9 cellular contexts compared by ENCODE assay signal in the genomic region with DNA sequence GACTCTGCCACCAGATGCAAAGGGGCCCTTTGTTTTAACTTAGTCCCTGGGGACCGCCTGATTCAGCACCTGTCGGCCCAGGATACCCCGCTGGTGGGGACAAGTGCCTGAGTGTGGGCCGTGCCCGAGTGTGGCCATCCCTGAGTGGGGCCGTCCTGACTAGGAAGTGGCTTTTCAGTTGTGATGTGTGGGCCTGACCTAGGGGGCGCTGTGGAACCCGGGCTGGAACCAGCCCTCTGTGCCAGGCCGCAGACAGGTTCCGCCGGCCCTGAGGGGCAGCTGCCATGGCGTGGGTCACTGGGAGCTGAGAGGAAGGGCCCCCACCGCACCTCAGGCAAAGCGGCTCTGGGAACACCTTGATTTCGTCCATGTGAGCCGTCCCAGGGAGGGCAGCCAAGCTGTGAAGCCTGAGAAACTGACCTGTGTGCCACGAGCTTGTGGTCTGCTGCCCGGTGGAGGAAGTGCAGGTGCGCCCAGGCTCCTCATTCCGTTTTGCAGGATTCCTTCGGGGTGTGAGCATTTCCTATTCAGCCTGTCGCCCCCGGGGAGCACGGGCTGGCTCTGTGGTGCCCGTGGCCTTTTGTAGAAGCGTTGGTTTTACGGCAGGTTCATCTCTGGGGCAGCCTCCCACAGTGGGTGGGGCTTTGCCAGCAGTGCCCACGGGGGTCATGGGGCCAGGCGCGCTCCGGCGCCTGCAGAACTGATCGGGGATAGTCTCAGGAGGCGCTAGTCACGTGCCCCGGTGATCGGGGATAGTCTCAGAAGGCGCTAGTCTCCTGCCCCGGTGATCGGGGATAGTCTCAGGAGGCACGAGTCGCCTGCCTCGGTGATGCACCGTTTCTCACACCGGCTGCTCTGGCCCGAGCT. TPM values are rescaled to one million over a fixed set of nuclear protein-coding genes. Genes with fewer than 3 reads are reported as not detected.
A peak's percentile ranks its signal among the peaks of the same experiment; 100 is the strongest.
DNase-seq lines count a peak whose midpoint lies in the region; ATAC-seq, FAIRE-seq and TF ChIP-seq lines count a peak whose summit lies in the region.
"Had no signal": no experiment of that assay in that cellular context is flagged by ENCODE, and none has a peak within 500 bp of the region (broad histone marks: within the 10 kb centered on the region; RNA-seq: fewer than 3 reads in every experiment).

No MANE protein-coding gene starts in this region.

- H3K9me3 Mint-ChIP-seq in Caco-2 (ENCODE audit: unreplicated experiment) = no peaks in the 10 kb centered on the region

- peak; percentile 77 for TF ChIP-seq POLR2A in GM12878 (IDR thresholded peaks at IDR 0.05; ENCODE audit: low read depth, low read length)

- intact Hi-C loops in Caco-2 (cut with micrococcal nuclease; ENCODE audit: unreplicated experiment) = no loop called here
- intact Hi-C loops in GM12878 (cut with micrococcal nuclease; ENCODE audit: unreplicated experiment) = no loop called here

- H3K27ac ChIP-seq in HUES48 (ENCODE audit: low read depth, low read length) (peak overlapping the region; percentile 81), GM12878 (ENCODE audit: control insufficient read depth, insufficient read depth) (no peak overlapping the region)

- peaks cover 32% of the 10 kb centered on the region for H3K79me2 ChIP-seq in GM12878 (ENCODE audit: control insufficient read depth, insufficient read depth, low read length)

- CTCF ChIA-PET in Caco-2 (lab: Charles Lee) (no interaction called here), GM12878 (lab: Yijun Ruan, JAX) (interaction anchor here (0.6 to 1.0 kb wide), 2 partner anchors 76 to 121 kb away, joined by 3 to 4 read pairs; partner anchors contain the start of gene CDK10)

- RAD21 ChIA-PET in GM12878 (lab: Charles Lee; ENCODE audit: unreplicated experiment) = no interaction called here

- TF ChIP-seq CTCF in Caco-2 (IDR thresholded peaks at IDR 0.05; ENCODE audit: insufficient read depth in 1 of 2, low read depth in 1 of 2, low read length in 1 of 2, severe bottlenecking in 1 of 2, unreplicated experiment in 1 of 2) = peak; percentile 54 to 61
- peak; percentile 56 to 75 (median 63) for TF ChIP-seq CTCF in GM12878 (IDR thresholded peaks at IDR 0.05 in 2 of 3, conservative IDR thresholded peaks at IDR 0.05 in 1 of 3; ENCODE audit: control insufficient read depth in 2 of 3, extremely low read depth in 1 of 3, insufficient read depth in 1 of 3, low read depth in 3 of 3, low read length in 3 of 3)

- no peak for TF ChIP-seq EP300 in GM12878 (IDR thresholded peaks at IDR 0.05; ENCODE audit: borderline replicate concordance in 1 of 2, control insufficient read depth in 1 of 2, low read depth in 2 of 2, low read length in 2 of 2)

- H3K4me1 Mint-ChIP-seq in Caco-2 (ENCODE audit: low read depth, unreplicated experiment) = peaks cover 26% of the 10 kb centered on the region

- DNase-seq in Caco-2 (peak; percentile 60 to 65), SKM-1 (lab: John Stamatoyannopoulos, UW; ENCODE audit: unreplicated experiment) (peak; percentile 50), GM12878 (ENCODE audit: low read depth, low spot score) (no peak), iPS-NIHi7 (ENCODE audit: extremely low spot score) (peak; percentile 68)
- DNase-seq in stimulated activated CD4-positive, alpha-beta T cell treated with anti-CD3 and anti-CD28 coated beads, Interleukin-2, amount 100 ng/mL, for 48 hours = peak; percentile 66 to 69

- H3K9ac ChIP-seq in HUES48 (ENCODE audit: low read depth, low read length) (peak overlapping the region; percentile 41; the same call in 1 of the 2 replicates), GM12878 (ENCODE audit: control insufficient read depth, insufficient read depth, low read length) (peak overlapping the region; percentile 15; the same call in 1 of the 2 replicates)

- in situ Hi-C loops in GM12878 (cut with MboI) = no loop called here

- SMC1A ChIA-PET in GM12878 (lab: Charles Lee; ENCODE audit: uncharacterized antibody, unreplicated experiment) = interaction anchor here (1.0 kb wide), 1 partner anchor 325 kb away, joined by 3 read pairs; no protein-coding TSS in a partner anchor

- H3K27me3 Mint-ChIP-seq in Caco-2 (ENCODE audit: insufficient read depth, unreplicated experiment) = no peaks in the 10 kb centered on the region

- H3K4me2 ChIP-seq in GM12878 (ENCODE audit: control insufficient read depth, insufficient read depth) = peak overlapping the region; percentile 80

- POLR2A ChIA-PET in Caco-2 (lab: Charles Lee) (interaction anchor here (0.6 kb wide), 1 partner anchor 131 kb away, joined by 3 read pairs; no protein-coding TSS in a partner anchor), GM12878 (lab: Charles Lee) (no interaction called here)

- H3K27me3 ChIP-seq in Caco-2 (replicated peaks; ENCODE audit: control insufficient read depth, insufficient read depth, low read length) (no peaks in the 10 kb centered on the region), HUES48 (ENCODE audit: control insufficient read depth, insufficient read depth, low read length) (no peaks in the 10 kb centered on the region), GM12878 (replicated peaks in 1 of 2; ENCODE audit: control insufficient read depth in 2 of 2, insufficient read depth in 2 of 2, low read length in 1 of 2) (no peaks in the 10 kb centered on the region)

- H3K27ac Mint-ChIP-seq in Caco-2 (ENCODE audit: unreplicated experiment) = peak overlapping the region; percentile 81

- ATAC-seq in GM12878 (peak; percentile 64), HG03460 (IDR thresholded peaks at IDR 0.05; ENCODE audit: unreplicated experiment) (no peak), HG03175 (IDR thresholded peaks at IDR 0.05; ENCODE audit: unreplicated experiment) (no peak)

- peak overlapping the region; percentile 48 for H3K4me3 Mint-ChIP-seq in Caco-2 (ENCODE audit: unreplicated experiment)

- no TSS peak for BruUV-seq in Caco-2 (replicated peaks; lab: Mats Ljungman, UMichigan)
- no TSS peak for BruUV-seq in GM12878 (replicated peaks; lab: Mats Ljungman, UMichigan)

- TF ChIP-seq RAD21 in GM12878 (IDR thresholded peaks at IDR 0.05; ENCODE audit: insufficient read depth, low read depth, low read length) = no peak

- 1% methylated on average over 46 of the region's 46 CpGs for WGBS in GM12878 (ENCODE audit: insufficient coverage, insufficient replicate concordance, low lambda C conversion rate, missing lambda C conversion rate)

- H3K4me3 ChIP-seq in Caco-2 (ENCODE audit: low read depth, low read length) = no peak overlapping the region
- H3K4me3 ChIP-seq in HUES48 (ENCODE audit: low read depth, low read length) = peak overlapping the region; percentile 55
- peak overlapping the region; percentile 89; the same call in 1 of the 2 replicates for H3K4me3 ChIP-seq in GM12878

- H3K9me3 ChIP-seq in Caco-2 (no peaks in the 10 kb centered on the region), HUES48 (ENCODE audit: control insufficient read depth, insufficient read depth, low read length) (no peaks in the 10 kb centered on the region), GM12878 (replicated peaks; ENCODE audit: control insufficient read depth, insufficient read depth, low read length) (no peaks in the 10 kb centered on the region)

- H2AFZ ChIP-seq in GM12878 (ENCODE audit: control insufficient read depth, low read depth, low read length) = peak overlapping the region; percentile 30; the same call in 1 of the 2 replicates

- H3K36me3 ChIP-seq in Caco-2 (ENCODE audit: control insufficient read depth, insufficient read depth, low read length) = peaks cover 20% of the 10 kb centered on the region
- peaks cover 38% of the 10 kb centered on the region for H3K36me3 ChIP-seq in HUES48 (ENCODE audit: control insufficient read depth, insufficient read depth, low read length)
- H3K36me3 ChIP-seq in GM12878 (ENCODE audit: control insufficient read depth in 2 of 2, insufficient read depth in 2 of 2, low read length in 1 of 2) = peaks cover 22 to 25% of the 10 kb centered on the region in 2 experiments

- H3K4me1 ChIP-seq in Caco-2 = peaks cover 28% of the 10 kb centered on the region
- H3K4me1 ChIP-seq in HUES48 (ENCODE audit: control insufficient read depth, insufficient read depth, low read length) = peaks cover 38% of the 10 kb centered on the region
- H3K4me1 ChIP-seq in GM12878 (ENCODE audit: control insufficient read depth, insufficient read depth, low read length) = peaks cover 25% of the 10 kb centered on the region

- H3K36me3 Mint-ChIP-seq in Caco-2 (ENCODE audit: insufficient read depth, unreplicated experiment) = peaks cover 97% of the 10 kb centered on the region

- FAIRE-seq in GM12878 (lab: Jason Lieb, UNC) = no peak

- H4K20me1 ChIP-seq in GM12878 (ENCODE audit: control insufficient read depth, insufficient read depth) = peaks cover 29% of the 10 kb centered on the region

RNA-seq across cellular contexts. Expression of gene RPL13, which starts 5.3 kb away (rescaled TPM):
- 2,846 and 2,897 TPM in 2 replicates for total RNA-seq in Caco-2 (2022)
- 555 and 566 TPM in 2 replicates for total RNA-seq in GM12878 (2013; cell fraction: nucleolus; rRNA removed)
- 7,892 and 9,428 TPM in 2 replicates for total RNA-seq in GM12878 (2014; rRNA removed)
- 2,108 and 2,400 TPM in 2 replicates for total RNA-seq in GM12878 (2014; rRNA removed; fragmentation: Illumina TruSeq; extraction: Trizol)
- 4,034 and 4,132 TPM in 2 replicates for total RNA-seq in GM12878 (2021)
- 2,666 TPM for polyA plus RNA-seq in GM12878 (2011; ENCODE audit: low read depth)
- 1,025 and 2,315 TPM in 2 replicates for polyA plus RNA-seq in GM12878 (2011; rRNA removed)
- 3,460 and 6,315 TPM in 2 replicates for polyA plus RNA-seq in GM12878 (2011; cell fraction: cytosol; rRNA removed)
- 1,880 and 1,959 TPM in 2 replicates for polyA plus RNA-seq in GM12878 (2011; cell fraction: nucleus; rRNA removed)
- 4,925 and 6,484 TPM in 2 replicates for polyA plus RNA-seq in GM12878 (2012)
- 872 and 1,693 TPM in 2 replicates for polyA plus RNA-seq in GM12878 (2014; fragmentation: Illumina TruSeq; extraction: Trizol)
- polyA plus RNA-seq in GM12878 (2014; fragmentation: Nextera tagmentation; extraction: Ambion mirVana) = 1,000 to 10,000 TPM in 1 of 2 experiments, 100 to 1,000 TPM in 1; 386 to 1,247 TPM
- polyA plus RNA-seq in GM12878 (2014; rRNA removed) = 6,764 and 8,907 TPM in 2 replicates
- 1,000 to 10,000 TPM; 2,572 to 2,650 TPM for polyA plus RNA-seq in GM12878 (2016; fragmentation: Nextera tagmentation; extraction: Ambion mirVana)
- 392 and 1,069 TPM in 2 replicates for polyA minus RNA-seq in GM12878 (2011; rRNA and poly(A)+ RNA removed)
- polyA minus RNA-seq in GM12878 (2011; cell fraction: cytosol; rRNA and poly(A)+ RNA removed) = 929 and 1,175 TPM in 2 replicates
- polyA minus RNA-seq in GM12878 (2011; cell fraction: nucleus; rRNA and poly(A)+ RNA removed) = 344 and 499 TPM in 2 replicates

RNA-seq across cellular contexts. Expression of gene CPNE7, which starts 9.8 kb away (rescaled TPM):
- total RNA-seq in Caco-2 (2022) (40.4 and 50.0 TPM in 2 replicates), GM12878 (2014; rRNA removed) (22.5 and 23.4 TPM in 2 replicates), GM12878 (2014; rRNA removed; fragmentation: Illumina TruSeq; extraction: Trizol) (13.1 and 13.5 TPM in 2 replicates), GM12878 (2021) (39.6 and 46.9 TPM in 2 replicates)
- 55.5 and 58.7 TPM in 2 replicates for total RNA-seq in GM12878 (2013; cell fraction: nucleolus; rRNA removed)
- polyA plus RNA-seq in GM12878 (2011; ENCODE audit: low read depth) = 2.9 TPM
- polyA plus RNA-seq in GM12878 (2011; rRNA removed) (6.1 and 7.4 TPM in 2 replicates), GM12878 (2014; fragmentation: Illumina TruSeq; extraction: Trizol) (16.5 and 17.5 TPM in 2 replicates), GM12878 (2014; fragmentation: Nextera tagmentation; extraction: Ambion mirVana) (1 to 10 TPM in 1 of 2 experiments, under 1 TPM in 1; 0.29 to 1.1 TPM), GM12878 (2014; rRNA removed) (39.7 and 49.2 TPM in 2 replicates), GM12878 (2016; fragmentation: Nextera tagmentation; extraction: Ambion mirVana) (10 to 100 TPM; 17.6 to 19.7 TPM)
- polyA plus RNA-seq in GM12878 (2011; cell fraction: cytosol; rRNA removed) = 5.6 and 10.3 TPM in 2 replicates
- 210 and 211 TPM in 2 replicates for polyA plus RNA-seq in GM12878 (2011; cell fraction: nucleus; rRNA removed)
- polyA plus RNA-seq in GM12878 (2012) = 8.5 and 9.2 TPM in 2 replicates
- 1.2 and 1.4 TPM in 2 replicates for polyA minus RNA-seq in GM12878 (2011; rRNA and poly(A)+ RNA removed)
- 3.2 TPM in 1 of 2 replicates, not detected in the other for polyA minus RNA-seq in GM12878 (2011; cell fraction: cytosol; rRNA and poly(A)+ RNA removed)
- 5.8 and 6.4 TPM in 2 replicates for polyA minus RNA-seq in GM12878 (2011; cell fraction: nucleus; rRNA and poly(A)+ RNA removed)

RNA-seq across cellular contexts. Expression of gene DPEP1, which starts 47.7 kb away (rescaled TPM):
- total RNA-seq in Caco-2 (2022) (7.8 and 8.1 TPM in 2 replicates), GM12878 (2014; rRNA removed) (not detected in 2 replicates), GM12878 (2014; rRNA removed; fragmentation: Illumina TruSeq; extraction: Trizol) (not detected in 2 replicates), GM12878 (2021) (not detected in 2 replicates)
- not detected in 2 replicates for total RNA-seq in GM12878 (2013; cell fraction: nucleolus; rRNA removed)
- not detected for polyA plus RNA-seq in GM12878 (2011; ENCODE audit: low read depth)
- polyA plus RNA-seq in GM12878 (2011; rRNA removed) (not detected in 2 replicates), GM12878 (2014; fragmentation: Illumina TruSeq; extraction: Trizol) (not detected in 2 replicates), GM12878 (2014; fragmentation: Nextera tagmentation; extraction: Ambion mirVana) (not detected), GM12878 (2014; rRNA removed) (not detected in 2 replicates), GM12878 (2016; fragmentation: Nextera tagmentation; extraction: Ambion mirVana) (not detected)
- polyA plus RNA-seq in GM12878 (2011; cell fraction: cytosol; rRNA removed) = not detected in 2 replicates
- 0.34 and 0.47 TPM in 2 replicates for polyA plus RNA-seq in GM12878 (2011; cell fraction: nucleus; rRNA removed)
- polyA plus RNA-seq in GM12878 (2012) = not detected in 2 replicates
- polyA minus RNA-seq in GM12878 (2011; rRNA and poly(A)+ RNA removed) = not detected in 2 replicates
- not detected in 2 replicates for polyA minus RNA-seq in GM12878 (2011; cell fraction: cytosol; rRNA and poly(A)+ RNA removed)
- not detected in 2 replicates for polyA minus RNA-seq in GM12878 (2011; cell fraction: nucleus; rRNA and poly(A)+ RNA removed)
- total RNA-seq: T-helper 2 cell treated with Interferon-gamma antibody and Interleukin-4, amounts not matched to agents 100 ng/mL and 5 ng/mL, for 36 hours had no signal

RNA-seq across cellular contexts. Expression of gene SPG7, which starts 57.5 kb away (rescaled TPM):
- total RNA-seq in Caco-2 (2022) = 159 and 178 TPM in 2 replicates
- total RNA-seq in GM12878 (2013; cell fraction: nucleolus; rRNA removed) = 353 and 388 TPM in 2 replicates
- total RNA-seq in GM12878 (2014; rRNA removed) = 75.9 and 80.1 TPM in 2 replicates
- total RNA-seq in GM12878 (2014; rRNA removed; fragmentation: Illumina TruSeq; extraction: Trizol) = 36.9 and 40.0 TPM in 2 replicates
- 60.5 and 74.5 TPM in 2 replicates for total RNA-seq in GM12878 (2021)
- polyA plus RNA-seq in GM12878 (2011; ENCODE audit: low read depth) = 35.8 TPM
- 24.5 and 31.9 TPM in 2 replicates for polyA plus RNA-seq in GM12878 (2011; rRNA removed)
- 27.0 and 33.4 TPM in 2 replicates for polyA plus RNA-seq in GM12878 (2011; cell fraction: cytosol; rRNA removed)
- polyA plus RNA-seq in GM12878 (2011; cell fraction: nucleus; rRNA removed) = 194 and 227 TPM in 2 replicates
- 64.1 and 75.1 TPM in 2 replicates for polyA plus RNA-seq in GM12878 (2012)
- 23.1 and 36.7 TPM in 2 replicates for polyA plus RNA-seq in GM12878 (2014; fragmentation: Illumina TruSeq; extraction: Trizol)
- 1 to 10 TPM; 5.9 to 9.8 TPM for polyA plus RNA-seq in GM12878 (2014; fragmentation: Nextera tagmentation; extraction: Ambion mirVana)
- 75.4 and 93.5 TPM in 2 replicates for polyA plus RNA-seq in GM12878 (2014; rRNA removed)
- polyA plus RNA-seq in GM12878 (2016; fragmentation: Nextera tagmentation; extraction: Ambion mirVana) = 10 to 100 TPM; 65.0 to 68.7 TPM
- polyA minus RNA-seq in GM12878 (2011; rRNA and poly(A)+ RNA removed) = 29.0 and 43.9 TPM in 2 replicates
- 15.8 and 17.2 TPM in 2 replicates for polyA minus RNA-seq in GM12878 (2011; cell fraction: cytosol; rRNA and poly(A)+ RNA removed)
- polyA minus RNA-seq in GM12878 (2011; cell fraction: nucleus; rRNA and poly(A)+ RNA removed) = 44.0 and 73.8 TPM in 2 replicates
